Comparison of ENCODE assay signal across 1 cellular context in genomic region chr17:7841622-7842379, GRCh38.
TF ChIP-seq lines count a peak whose summit lies in the region.

No MANE protein-coding gene starts in this region.

TF ChIP-seq in HEK293, 187 proteins besides CTCF, POLR2A, EP300 and RAD21 (continued from another document and continues in another):
- TF ChIP-seq ZNF843 (tag by site-specific recombination; IDR thresholded peaks at IDR 0.05) = no peak
- TF ChIP-seq TCF7L2 (IDR thresholded peaks at IDR 0.05; ENCODE audit: borderline replicate concordance, low read depth, low read length) = no peak
- no peak for TF ChIP-seq ZNF514 (tag by site-specific recombination; IDR thresholded peaks at IDR 0.05)
- peak; percentile 80 for TF ChIP-seq GLIS2 (tag by site-specific recombination; IDR thresholded peaks at IDR 0.05)
- TF ChIP-seq GLI2 (tag by site-specific recombination; IDR thresholded peaks at IDR 0.05; ENCODE audit: borderline replicate concordance, low read depth) = no peak
- 0 out of 2 replicates have a peak, but pooled peaks have one; percentile 52 for TF ChIP-seq ZNF561 (tag by site-specific recombination; IDR thresholded peaks at IDR 0.05; ENCODE audit: borderline replicate concordance)
- no peak for TF ChIP-seq BCL11A (tag by site-specific recombination; IDR thresholded peaks at IDR 0.05; ENCODE audit: low read depth)
- TF ChIP-seq ZNF548 (tag by site-specific recombination; IDR thresholded peaks at IDR 0.05) = no peak
- no peak for TF ChIP-seq ZNF155 (tag by site-specific recombination; IDR thresholded peaks at IDR 0.05)
- no peak for TF ChIP-seq ZNF248 (tag by site-specific recombination; IDR thresholded peaks at IDR 0.05)
- TF ChIP-seq ZNF112 (tag by site-specific recombination; IDR thresholded peaks at IDR 0.05) = no peak
- no peak for TF ChIP-seq SALL2 (tag by site-specific recombination; IDR thresholded peaks at IDR 0.05; ENCODE audit: borderline replicate concordance)
- TF ChIP-seq ZNF449 (tag by site-specific recombination; IDR thresholded peaks at IDR 0.05) = no peak
- no peak for TF ChIP-seq ZNF530 (tag by site-specific recombination; IDR thresholded peaks at IDR 0.05; ENCODE audit: low read depth)
- no peak for TF ChIP-seq SCRT2 (tag by site-specific recombination; IDR thresholded peaks at IDR 0.05)
- TF ChIP-seq KLF17 (tag by site-specific recombination; IDR thresholded peaks at IDR 0.05) = no peak; the same call in none of the 2 replicates
- TF ChIP-seq ZNF549 (tag by site-specific recombination; IDR thresholded peaks at IDR 0.05) = no peak
- peak; percentile 80; the same call in 1 of the 2 replicates for TF ChIP-seq ZFP69B (tag by site-specific recombination; IDR thresholded peaks at IDR 0.05)
- no peak for TF ChIP-seq ZNF132 (tag by site-specific recombination; IDR thresholded peaks at IDR 0.05; ENCODE audit: borderline replicate concordance)
- 0 out of 2 replicates have a peak, but pooled peaks have one; percentile 30 for TF ChIP-seq REST (tag by site-specific recombination; IDR thresholded peaks at IDR 0.05)
- TF ChIP-seq ZBTB26 (tag by site-specific recombination; optimal IDR thresholded peaks at IDR 0.05) = peak; percentile 86
- 0 out of 2 replicates have a peak, but pooled peaks have one; percentile 25 for TF ChIP-seq ZNF2 (tag by site-specific recombination; IDR thresholded peaks at IDR 0.05)
- TF ChIP-seq PRDM6 (tag by site-specific recombination; IDR thresholded peaks at IDR 0.05) = no peak
- no peak for TF ChIP-seq ZNF426 (tag by site-specific recombination; IDR thresholded peaks at IDR 0.05)
- TF ChIP-seq ZNF37A (tag by site-specific recombination; IDR thresholded peaks at IDR 0.05) = no peak
- peak; percentile 61; the same call in 1 of the 2 replicates for TF ChIP-seq WT1 (tag by site-specific recombination; IDR thresholded peaks at IDR 0.05)
- TF ChIP-seq MZF1 (tag by site-specific recombination; IDR thresholded peaks at IDR 0.05; ENCODE audit: borderline replicate concordance) = no peak
- peak; percentile 68 for TF ChIP-seq ZBTB8A (tag by site-specific recombination; IDR thresholded peaks at IDR 0.05)
- peak; percentile 81; the same call in 1 of the 2 replicates for TF ChIP-seq SP7 (tag by site-specific recombination; IDR thresholded peaks at IDR 0.05)
- TF ChIP-seq ZNF157 (tag by site-specific recombination; IDR thresholded peaks at IDR 0.05) = no peak
- TF ChIP-seq ZBTB48 (tag by site-specific recombination; IDR thresholded peaks at IDR 0.05) = peak; percentile 35; the same call in 1 of the 2 replicates
- TF ChIP-seq ZNF311 (tag by site-specific recombination; IDR thresholded peaks at IDR 0.05; ENCODE audit: borderline replicate concordance) = no peak
- no peak for TF ChIP-seq ZNF585B (tag by site-specific recombination; IDR thresholded peaks at IDR 0.05)
- peak; percentile 70 for TF ChIP-seq ZNF660 (tag by site-specific recombination; IDR thresholded peaks at IDR 0.05)
- TF ChIP-seq ZNF280C (tag by site-specific recombination; IDR thresholded peaks at IDR 0.05) = no peak
- TF ChIP-seq ZNF335 (tag by site-specific recombination; conservative IDR thresholded peaks at IDR 0.05) = peak; percentile 94
- no peak for TF ChIP-seq ZNF274 (IDR thresholded peaks at IDR 0.05; ENCODE audit: low read length)
- no peak for TF ChIP-seq ZNF274 (tag by site-specific recombination; IDR thresholded peaks at IDR 0.05; ENCODE audit: borderline replicate concordance)
- no peak for TF ChIP-seq ZNF664 (tag by site-specific recombination; IDR thresholded peaks at IDR 0.05)
- no peak for TF ChIP-seq YY1 (tag by site-specific recombination; IDR thresholded peaks at IDR 0.05)
- no peak for TF ChIP-seq ZNF350 (tag by site-specific recombination; IDR thresholded peaks at IDR 0.05)
- TF ChIP-seq ZNF747 (tag by site-specific recombination; IDR thresholded peaks at IDR 0.05) = no peak
- TF ChIP-seq ZNF791 (tag by site-specific recombination; IDR thresholded peaks at IDR 0.05) = no peak
- peak; percentile 85 for TF ChIP-seq KLF10 (tag by site-specific recombination; IDR thresholded peaks at IDR 0.05)
- 0 out of 2 replicates have a peak, but pooled peaks have one; percentile 37 for TF ChIP-seq ZNF18 (tag by site-specific recombination; IDR thresholded peaks at IDR 0.05)
- no peak for TF ChIP-seq ZNF114 (tag by site-specific recombination; IDR thresholded peaks at IDR 0.05)
- TF ChIP-seq ZNF394 (tag by site-specific recombination; IDR thresholded peaks at IDR 0.05; ENCODE audit: borderline replicate concordance) = no peak
- no peak for TF ChIP-seq ZNF214 (tag by site-specific recombination; IDR thresholded peaks at IDR 0.05; ENCODE audit: borderline replicate concordance)
- no peak for TF ChIP-seq ZNF266 (tag by site-specific recombination; IDR thresholded peaks at IDR 0.05; ENCODE audit: low read depth)
- TF ChIP-seq ZNF23 (tag by site-specific recombination; IDR thresholded peaks at IDR 0.05; ENCODE audit: borderline replicate concordance) = no peak
- 0 out of 2 replicates have a peak, but pooled peaks have one; percentile 15 for TF ChIP-seq ZNF324 (tag by site-specific recombination; IDR thresholded peaks at IDR 0.05)
- TF ChIP-seq ZNF707 (tag by site-specific recombination; IDR thresholded peaks at IDR 0.05) = no peak
- peak; percentile 96 for TF ChIP-seq GLIS1 (tag by site-specific recombination; IDR thresholded peaks at IDR 0.05)
- TF ChIP-seq ZNF555 (tag by site-specific recombination; conservative IDR thresholded peaks at IDR 0.05) = no peak
- peak; percentile 96 for TF ChIP-seq ZBTB20 (tag by site-specific recombination; IDR thresholded peaks at IDR 0.05)
- no peak for TF ChIP-seq ZNF513 (tag by site-specific recombination; IDR thresholded peaks at IDR 0.05)
